ENCODE assay signal across 13 cellular contexts in genomic region chr5:81522571-81522970, GRCh38.
A peak's percentile ranks its signal among the peaks of the same experiment; 100 is the strongest.
DNase-seq lines count a peak whose midpoint lies in the region; ATAC-seq and TF ChIP-seq lines count a peak whose summit lies in the region.
"Had no signal": no experiment of that assay in that cellular context is flagged by ENCODE, and none has a peak within 500 bp of the region (broad histone marks: within the 10 kb centered on the region; RNA-seq: fewer than 3 reads in every experiment).

No MANE protein-coding gene starts in this region.

- H3K27ac ChIP-seq in cardiac muscle cell (peak overlapping the region; percentile 40), right atrium auricular region (no peak overlapping the region), left lung (no peak overlapping the region), prostate gland (no peak overlapping the region)
- H3K27ac ChIP-seq: BLaER1 treated with 17β-estradiol and CSF1 and Interleukin-3, amounts not matched to agents 10 nM and 100 nM had no signal

- peaks cover 18% of the 10 kb centered on the region for H3K4me1 Mint-ChIP-seq in chondrocyte (ENCODE audit: low read depth)

- no peaks in the 10 kb centered on the region for H3K27me3 Mint-ChIP-seq in chondrocyte (ENCODE audit: low read depth)
- H3K27me3 Mint-ChIP-seq: CD4-positive, CD25-positive, alpha-beta regulatory T cell had no signal

- TF ChIP-seq POLR2A in prostate gland (IDR thresholded peaks at IDR 0.05), result no peak

- no peak overlapping the region for H3K4me3 Mint-ChIP-seq in chondrocyte (ENCODE audit: unreplicated experiment)
- H3K4me3 Mint-ChIP-seq: CD4-positive, CD25-positive, alpha-beta regulatory T cell had no signal

- DNase-seq in cardiac muscle cell (ENCODE audit: low read depth in 1 of 2, low spot score in 1 of 2) (peak in 1 of 2 donors; percentile 17), right atrium auricular region (ENCODE audit: low spot score) (no peak), chondrocyte (ENCODE audit: low spot score) (no peak), left lung (no peak), SKM-1 (lab: John Stamatoyannopoulos, UW; ENCODE audit: unreplicated experiment) (no peak), prostate gland (ENCODE audit: low spot score) (no peak), RKO (ENCODE audit: low spot score) (no peak)
- DNase-seq: 8988T; CD4-positive, CD25-positive, alpha-beta regulatory T cell; EL; GOT3 had no signal

- H3K9me3 ChIP-seq in cardiac muscle cell (ENCODE audit: low read depth) (no peaks in the 10 kb centered on the region), right atrium auricular region (no peaks in the 10 kb centered on the region), left lung (no peaks in the 10 kb centered on the region), prostate gland (no peaks in the 10 kb centered on the region)
- H3K9me3 ChIP-seq: BLaER1 treated with 17β-estradiol and CSF1 and Interleukin-3, amounts not matched to agents 10 nM and 100 nM; HAP-1 had no signal

- intact Hi-C loops in left lung (cut with DNase I) (no loop called here), prostate gland (cut with DNase I) (no loop called here)

- WGBS in prostate gland, result 100% methylated on average over 1 of the region's 1 CpG

- H3K4me1 ChIP-seq in cardiac muscle cell (ENCODE audit: low read depth), result peaks cover 11% of the 10 kb centered on the region
- H3K4me1 ChIP-seq in right atrium auricular region, result peaks cover 0 to 21% of the 10 kb centered on the region in 2 donors
- no peaks in the 10 kb centered on the region for H3K4me1 ChIP-seq in left lung
- H3K4me1 ChIP-seq in prostate gland (replicated peaks), result no peaks in the 10 kb centered on the region
- H3K4me1 ChIP-seq: HAP-1 had no signal

- no peaks in the 10 kb centered on the region for H3K9me3 Mint-ChIP-seq in chondrocyte (ENCODE audit: low read depth)

- H3K36me3 Mint-ChIP-seq in chondrocyte (ENCODE audit: low read depth), result no peaks in the 10 kb centered on the region
- H3K36me3 Mint-ChIP-seq: CD4-positive, CD25-positive, alpha-beta regulatory T cell had no signal

- peak overlapping the region; percentile 15 for H3K27ac Mint-ChIP-seq in chondrocyte (ENCODE audit: unreplicated experiment)
- H3K27ac Mint-ChIP-seq: CD4-positive, CD25-positive, alpha-beta regulatory T cell had no signal

- H3K27me3 ChIP-seq in cardiac muscle cell, result no peaks in the 10 kb centered on the region
- H3K27me3 ChIP-seq in right atrium auricular region, result no peaks in the 10 kb centered on the region
- no peaks in the 10 kb centered on the region for H3K27me3 ChIP-seq in left lung
- no peaks in the 10 kb centered on the region for H3K27me3 ChIP-seq in prostate gland (replicated peaks; ENCODE audit: insufficient read depth)
- H3K27me3 ChIP-seq: BLaER1 treated with 17β-estradiol and CSF1 and Interleukin-3, amounts not matched to agents 10 nM and 100 nM had no signal

- no peaks in the 10 kb centered on the region for H3K36me3 ChIP-seq in cardiac muscle cell
- H3K36me3 ChIP-seq in right atrium auricular region, result no peaks in the 10 kb centered on the region
- H3K36me3 ChIP-seq in left lung, result no peaks in the 10 kb centered on the region
- H3K36me3 ChIP-seq in prostate gland, result no peaks in the 10 kb centered on the region
- H3K36me3 ChIP-seq: HAP-1 had no signal

- H3K4me3 ChIP-seq in cardiac muscle cell (no peak overlapping the region), right atrium auricular region (no peak overlapping the region), left lung (no peak overlapping the region), prostate gland (no peak overlapping the region)
- H3K4me3 ChIP-seq: BLaER1 treated with 17β-estradiol and CSF1 and Interleukin-3, amounts not matched to agents 10 nM and 100 nM; HAP-1 had no signal

- no peak for TF ChIP-seq CTCF in cardiac muscle cell (IDR thresholded peaks at IDR 0.05; ENCODE audit: low read depth, low read length)
- no peak for TF ChIP-seq CTCF in right atrium auricular region (IDR thresholded peaks at IDR 0.05)
- no peak for TF ChIP-seq CTCF in chondrocyte (IDR thresholded peaks at IDR 0.05)
- TF ChIP-seq CTCF in left lung (IDR thresholded peaks at IDR 0.05), result no peak
- TF ChIP-seq CTCF in prostate gland (IDR thresholded peaks at IDR 0.05), result no peak

- ATAC-seq in left lung, result peak; percentile 37
